ENCODE assay signal across 17 cellular contexts in genomic region chr4:170012629-170012958, GRCh38. TPM values are rescaled to one million over a fixed set of nuclear protein-coding genes. Genes with fewer than 3 reads are reported as not detected.
DNase-seq lines count a peak whose midpoint lies in the region; TF ChIP-seq lines count a peak whose summit lies in the region.
"Had no signal": no experiment of that assay in that cellular context is flagged by ENCODE, and none has a peak within 500 bp of the region (broad histone marks: within the 10 kb centered on the region; RNA-seq: fewer than 3 reads in every experiment).

No MANE protein-coding gene starts in this region.

- no peak overlapping the region for H3K4me3 ChIP-seq in breast epithelium
- H3K4me3 ChIP-seq in mammary epithelial cell (replicated peaks in 1 of 3; ENCODE audit: insufficient read depth in 1 of 3, low read depth in 2 of 3, low read length in 3 of 3) = no peak overlapping the region
- H3K4me3 ChIP-seq in skeletal muscle tissue (ENCODE audit: low read length in 3 of 3) = peak overlapping the region in 1 of 3 donors; percentile 25
- H3K4me3 ChIP-seq in tibial artery = no peak overlapping the region
- H3K4me3 ChIP-seq: A549, BLaER1, GM12878, GM23338 had no signal

- WGBS in mammary epithelial cell (ENCODE audit: low coverage, missing lambda C conversion rate) = 92% methylated on average over 2 of the region's 2 CpGs

- H3K79me2 ChIP-seq in mammary epithelial cell (ENCODE audit: insufficient read depth, low read length) = no peaks in the 10 kb centered on the region

- H3K27me3 ChIP-seq in breast epithelium = no peaks in the 10 kb centered on the region
- no peaks in the 10 kb centered on the region for H3K27me3 ChIP-seq in mammary epithelial cell (ENCODE audit: insufficient read depth, low read length)
- no peaks in the 10 kb centered on the region for H3K27me3 ChIP-seq in skeletal muscle tissue (ENCODE audit: control insufficient read depth in 3 of 3, insufficient read depth in 3 of 3, low read length in 3 of 3)
- H3K27me3 ChIP-seq in tibial artery = no peaks in the 10 kb centered on the region
- H3K27me3 ChIP-seq: BLaER1 had no signal

- H3K27ac ChIP-seq in breast epithelium (peak overlapping the region; percentile 44 to 65), mammary epithelial cell (ENCODE audit: insufficient read depth, low read depth, low read length) (no peak overlapping the region), skeletal muscle tissue (ENCODE audit: low read depth, low read length) (peak overlapping the region; percentile 42), tibial artery (peak overlapping the region; percentile 52 to 60)
- H3K27ac ChIP-seq: 22Rv1, A549, BLaER1, HL-60 had no signal

- TF ChIP-seq CTCF in breast epithelium (IDR thresholded peaks at IDR 0.05) (no peak), mammary epithelial cell (conservative IDR thresholded peaks at IDR 0.05 in 1 of 2, IDR thresholded peaks at IDR 0.05 in 1 of 2; ENCODE audit: extremely low read depth in 1 of 2, insufficient read depth in 1 of 2, low read depth in 1 of 2, low read length in 2 of 2) (no peak), tibial artery (IDR thresholded peaks at IDR 0.05) (no peak)

- H3K9ac ChIP-seq in mammary epithelial cell (ENCODE audit: insufficient read depth, low read length) (no peak overlapping the region), skeletal muscle tissue (ENCODE audit: low read depth in 1 of 3, low read length in 3 of 3) (peak overlapping the region in 1 of 3 donors; percentile 71)
- H3K9ac ChIP-seq: BLaER1 had no signal

- CTCF ChIA-PET in mammary epithelial cell (lab: Charles Lee; ENCODE audit: low non-redundant PET) = no interaction called here

- H2AFZ ChIP-seq in mammary epithelial cell (ENCODE audit: low read depth, low read length) = no peak overlapping the region
- H2AFZ ChIP-seq: GM23338 had no signal

- no peaks in the 10 kb centered on the region for H4K20me1 ChIP-seq in mammary epithelial cell (ENCODE audit: insufficient read depth, low read length)
- H4K20me1 ChIP-seq: BLaER1 had no signal

- H3K4me1 ChIP-seq in breast epithelium (no peaks in the 10 kb centered on the region), mammary epithelial cell (ENCODE audit: insufficient read depth, low read length) (no peaks in the 10 kb centered on the region), skeletal muscle tissue (ENCODE audit: control insufficient read depth in 3 of 3, insufficient read depth in 3 of 3, low read length in 3 of 3) (peaks cover 0 to 35% (median 29%) of the 10 kb centered on the region in 3 donors), tibial artery (peaks cover 0 to 28% (median 15%) of the 10 kb centered on the region in 4 donors)
- H3K4me1 ChIP-seq: A549, BLaER1 had no signal

- no peak for TF ChIP-seq POLR2A in breast epithelium (IDR thresholded peaks at IDR 0.05)

- H3K9me3 ChIP-seq in breast epithelium (no peaks in the 10 kb centered on the region), mammary epithelial cell (replicated peaks; ENCODE audit: insufficient read depth, low read length) (no peaks in the 10 kb centered on the region), skeletal muscle tissue (ENCODE audit: control insufficient read depth in 3 of 3, low read length in 3 of 3) (no peaks in the 10 kb centered on the region), tibial artery (no peaks in the 10 kb centered on the region)
- H3K9me3 ChIP-seq: A549 had no signal

- H3K4me2 ChIP-seq in mammary epithelial cell (ENCODE audit: insufficient read depth, low read depth, low read length) = no peak overlapping the region
- H3K4me2 ChIP-seq: A549, BLaER1, GM23338 had no signal

- dilution Hi-C loops in mammary epithelial cell (cut with HindIII; ENCODE audit: low sequenced_read_pairs) = no loop called here

- in situ Hi-C loops in mammary epithelial cell (cut with MboI; ENCODE audit: low sequenced_read_pairs in 2 of 2) = no loop called here

- DNase-seq in breast epithelium (ENCODE audit: low spot score in 2 of 2) (no peak), mammary epithelial cell (no peak), tibial artery (no peak), NCI-H1694 treated with DMSO at 0.1 percent for 48 hours (lab: John Stamatoyannopoulos, UW) (no peak), DMS79 treated with DMSO at 0.1 percent for 48 hours (lab: John Stamatoyannopoulos, UW) (no peak)
- no peak for DNase-seq in activated T-cell treated with anti-CD3 and anti-CD28 coated beads, Interleukin-2, amount 50 U/mL, for 48 hours
- DNase-seq: CD4-positive, alpha-beta memory T cell; DMS153; DMS79; HCEC 1CT had no signal

- intact Hi-C loops in breast epithelium (cut with DNase I; ENCODE audit: low total_unique reads) (no loop called here), mammary epithelial cell (cut with micrococcal nuclease) (no loop called here), tibial artery (cut with DNase I; ENCODE audit: low total_unique reads) (no loop called here)

- BruUV-seq in mammary epithelial cell (replicated peaks; lab: Mats Ljungman, UMichigan) = no TSS peak

- no peaks in the 10 kb centered on the region for H3K36me3 ChIP-seq in breast epithelium
- no peaks in the 10 kb centered on the region for H3K36me3 ChIP-seq in mammary epithelial cell (ENCODE audit: insufficient read depth, low read length)
- no peaks in the 10 kb centered on the region for H3K36me3 ChIP-seq in skeletal muscle tissue (ENCODE audit: control insufficient read depth in 3 of 3, insufficient read depth in 3 of 3, low read length in 3 of 3)
- H3K36me3 ChIP-seq in tibial artery = no peaks in the 10 kb centered on the region
- H3K36me3 ChIP-seq: BLaER1 had no signal

RNA-seq across cellular contexts. Expression of gene MFAP3L, which starts 13.6 kb away (rescaled TPM):
- total RNA-seq in breast epithelium (10 to 100 TPM in 2 of 3 donors, 1 to 10 TPM in 1; 5.1 to 87.4 (median 19.3) TPM), mammary epithelial cell (10 to 100 TPM in 1 of 2 donors, 1 to 10 TPM in 1; 6.4 to 53.8 TPM), skeletal muscle tissue (1.6 TPM)
- polyA plus RNA-seq in mammary epithelial cell = 4.1 TPM
- polyA minus RNA-seq in mammary epithelial cell = 3.3 TPM
